In the genomic region with DNA sequence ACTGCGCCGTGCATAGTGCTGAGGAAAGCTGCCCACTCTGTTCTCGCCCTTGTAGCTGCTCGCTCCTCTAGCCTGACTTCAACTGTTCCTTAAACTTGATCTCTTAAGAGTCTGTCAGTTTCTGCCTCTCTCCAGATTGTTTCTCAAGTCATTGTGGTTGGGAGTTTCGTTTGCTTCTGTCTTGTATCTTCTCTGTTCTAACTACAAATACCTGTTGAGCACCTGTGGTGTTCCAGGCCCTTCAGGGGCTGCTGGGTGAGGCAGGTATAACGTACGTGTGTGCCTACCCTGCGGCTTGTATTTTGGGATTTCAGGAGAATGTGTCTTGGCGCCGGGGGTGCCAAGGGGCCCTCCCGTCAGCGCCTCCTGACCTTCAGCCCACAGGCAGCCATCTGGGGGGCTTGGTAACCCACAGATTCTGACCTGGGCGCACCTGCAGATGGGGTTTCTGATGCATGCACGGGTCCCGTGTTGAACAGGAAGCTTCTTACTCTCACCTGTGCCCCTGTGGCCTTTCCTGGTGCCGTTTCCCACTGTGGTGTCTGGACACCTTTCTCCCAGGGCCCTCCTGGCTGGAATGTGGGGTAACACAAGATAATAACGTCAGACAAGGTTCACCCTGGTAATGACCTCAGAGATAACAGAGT, we compare ENCODE assay signal across 1 cellular context.
TF ChIP-seq lines count a peak whose summit lies in the region.

No MANE protein-coding gene starts in this region.

TF ChIP-seq in GM23338, 12 proteins besides CTCF, POLR2A, EP300 and RAD21:
- TF ChIP-seq STAT1 (IDR thresholded peaks at IDR 0.05; ENCODE audit: unreplicated experiment) (no peak), ZNF331 (CRISPR knock-in tag; IDR thresholded peaks at IDR 0.05; ENCODE audit: low read depth) (no peak), ZNF114 (CRISPR knock-in tag; IDR thresholded peaks at IDR 0.05) (no peak), NANOG (IDR thresholded peaks at IDR 0.05; ENCODE audit: borderline replicate concordance) (no peak), EZH2 (IDR thresholded peaks at IDR 0.05; ENCODE audit: low read depth, unreplicated experiment) (no peak), POLR2AphosphoS5 (IDR thresholded peaks at IDR 0.05; ENCODE audit: low read depth) (no peak), EZH2phosphoT487 (IDR thresholded peaks at IDR 0.05; ENCODE audit: unreplicated experiment) (no peak), CREB1 (CRISPR knock-in tag; IDR thresholded peaks at IDR 0.05; ENCODE audit: low read depth) (no peak), JUNB (IDR thresholded peaks at IDR 0.05; ENCODE audit: unreplicated experiment) (no peak)
- TF ChIP-seq, protein P1, sequence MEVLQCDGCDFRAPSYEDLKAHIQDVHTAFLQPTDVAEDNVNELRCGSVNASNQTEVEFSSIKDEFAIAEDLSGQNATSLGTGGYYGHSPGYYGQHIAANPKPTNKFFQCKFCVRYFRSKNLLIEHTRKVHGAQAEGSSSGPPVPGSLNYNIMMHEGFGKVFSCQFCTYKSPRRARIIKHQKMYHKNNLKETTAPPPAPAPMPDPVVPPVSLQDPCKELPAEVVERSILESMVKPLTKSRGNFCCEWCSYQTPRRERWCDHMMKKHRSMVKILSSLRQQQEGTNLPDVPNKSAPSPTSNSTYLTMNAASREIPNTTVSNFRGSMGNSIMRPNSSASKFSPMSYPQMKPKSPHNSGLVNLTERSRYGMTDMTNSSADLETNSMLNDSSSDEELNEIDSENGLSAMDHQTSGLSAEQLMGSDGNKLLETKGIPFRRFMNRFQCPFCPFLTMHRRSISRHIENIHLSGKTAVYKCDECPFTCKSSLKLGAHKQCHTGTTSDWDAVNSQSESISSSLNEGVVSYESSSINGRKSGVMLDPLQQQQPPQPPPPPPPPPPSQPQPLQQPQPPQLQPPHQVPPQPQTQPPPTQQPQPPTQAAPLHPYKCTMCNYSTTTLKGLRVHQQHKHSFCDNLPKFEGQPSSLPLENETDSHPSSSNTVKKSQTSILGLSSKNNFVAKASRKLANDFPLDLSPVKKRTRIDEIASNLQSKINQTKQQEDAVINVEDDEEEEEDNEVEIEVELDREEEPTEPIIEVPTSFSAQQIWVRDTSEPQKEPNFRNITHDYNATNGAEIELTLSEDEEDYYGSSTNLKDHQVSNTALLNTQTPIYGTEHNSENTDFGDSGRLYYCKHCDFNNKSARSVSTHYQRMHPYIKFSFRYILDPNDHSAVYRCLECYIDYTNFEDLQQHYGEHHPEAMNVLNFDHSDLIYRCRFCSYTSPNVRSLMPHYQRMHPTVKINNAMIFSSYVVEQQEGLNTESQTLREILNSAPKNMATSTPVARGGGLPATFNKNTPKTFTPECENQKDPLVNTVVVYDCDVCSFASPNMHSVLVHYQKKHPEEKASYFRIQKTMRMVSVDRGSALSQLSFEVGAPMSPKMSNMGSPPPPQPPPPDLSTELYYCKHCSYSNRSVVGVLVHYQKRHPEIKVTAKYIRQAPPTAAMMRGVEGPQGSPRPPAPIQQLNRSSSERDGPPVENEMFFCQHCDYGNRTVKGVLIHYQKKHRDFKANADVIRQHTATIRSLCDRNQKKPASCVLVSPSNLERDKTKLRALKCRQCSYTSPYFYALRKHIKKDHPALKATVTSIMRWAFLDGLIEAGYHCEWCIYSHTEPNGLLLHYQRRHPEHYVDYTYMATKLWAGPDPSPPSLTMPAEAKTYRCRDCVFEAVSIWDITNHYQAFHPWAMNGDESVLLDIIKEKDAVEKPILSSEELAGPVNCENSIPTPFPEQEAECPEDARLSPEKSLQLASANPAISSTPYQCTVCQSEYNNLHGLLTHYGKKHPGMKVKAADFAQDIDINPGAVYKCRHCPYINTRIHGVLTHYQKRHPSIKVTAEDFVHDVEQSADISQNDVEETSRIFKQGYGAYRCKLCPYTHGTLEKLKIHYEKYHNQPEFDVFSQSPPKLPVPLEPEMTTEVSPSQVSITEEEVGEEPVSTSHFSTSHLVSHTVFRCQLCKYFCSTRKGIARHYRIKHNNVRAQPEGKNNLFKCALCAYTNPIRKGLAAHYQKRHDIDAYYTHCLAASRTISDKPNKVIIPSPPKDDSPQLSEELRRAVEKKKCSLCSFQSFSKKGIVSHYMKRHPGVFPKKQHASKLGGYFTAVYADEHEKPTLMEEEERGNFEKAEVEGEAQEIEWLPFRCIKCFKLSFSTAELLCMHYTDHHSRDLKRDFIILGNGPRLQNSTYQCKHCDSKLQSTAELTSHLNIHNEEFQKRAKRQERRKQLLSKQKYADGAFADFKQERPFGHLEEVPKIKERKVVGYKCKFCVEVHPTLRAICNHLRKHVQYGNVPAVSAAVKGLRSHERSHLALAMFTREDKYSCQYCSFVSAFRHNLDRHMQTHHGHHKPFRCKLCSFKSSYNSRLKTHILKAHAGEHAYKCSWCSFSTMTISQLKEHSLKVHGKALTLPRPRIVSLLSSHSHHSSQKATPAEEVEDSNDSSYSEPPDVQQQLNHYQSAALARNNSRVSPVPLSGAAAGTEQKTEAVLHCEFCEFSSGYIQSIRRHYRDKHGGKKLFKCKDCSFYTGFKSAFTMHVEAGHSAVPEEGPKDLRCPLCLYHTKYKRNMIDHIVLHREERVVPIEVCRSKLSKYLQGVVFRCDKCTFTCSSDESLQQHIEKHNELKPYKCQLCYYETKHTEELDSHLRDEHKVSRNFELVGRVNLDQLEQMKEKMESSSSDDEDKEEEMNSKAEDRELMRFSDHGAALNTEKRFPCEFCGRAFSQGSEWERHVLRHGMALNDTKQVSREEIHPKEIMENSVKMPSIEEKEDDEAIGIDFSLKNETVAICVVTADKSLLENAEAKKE (CRISPR knock-in tag; IDR thresholded peaks at IDR 0.05): no peak
- TF ChIP-seq, protein P2, sequence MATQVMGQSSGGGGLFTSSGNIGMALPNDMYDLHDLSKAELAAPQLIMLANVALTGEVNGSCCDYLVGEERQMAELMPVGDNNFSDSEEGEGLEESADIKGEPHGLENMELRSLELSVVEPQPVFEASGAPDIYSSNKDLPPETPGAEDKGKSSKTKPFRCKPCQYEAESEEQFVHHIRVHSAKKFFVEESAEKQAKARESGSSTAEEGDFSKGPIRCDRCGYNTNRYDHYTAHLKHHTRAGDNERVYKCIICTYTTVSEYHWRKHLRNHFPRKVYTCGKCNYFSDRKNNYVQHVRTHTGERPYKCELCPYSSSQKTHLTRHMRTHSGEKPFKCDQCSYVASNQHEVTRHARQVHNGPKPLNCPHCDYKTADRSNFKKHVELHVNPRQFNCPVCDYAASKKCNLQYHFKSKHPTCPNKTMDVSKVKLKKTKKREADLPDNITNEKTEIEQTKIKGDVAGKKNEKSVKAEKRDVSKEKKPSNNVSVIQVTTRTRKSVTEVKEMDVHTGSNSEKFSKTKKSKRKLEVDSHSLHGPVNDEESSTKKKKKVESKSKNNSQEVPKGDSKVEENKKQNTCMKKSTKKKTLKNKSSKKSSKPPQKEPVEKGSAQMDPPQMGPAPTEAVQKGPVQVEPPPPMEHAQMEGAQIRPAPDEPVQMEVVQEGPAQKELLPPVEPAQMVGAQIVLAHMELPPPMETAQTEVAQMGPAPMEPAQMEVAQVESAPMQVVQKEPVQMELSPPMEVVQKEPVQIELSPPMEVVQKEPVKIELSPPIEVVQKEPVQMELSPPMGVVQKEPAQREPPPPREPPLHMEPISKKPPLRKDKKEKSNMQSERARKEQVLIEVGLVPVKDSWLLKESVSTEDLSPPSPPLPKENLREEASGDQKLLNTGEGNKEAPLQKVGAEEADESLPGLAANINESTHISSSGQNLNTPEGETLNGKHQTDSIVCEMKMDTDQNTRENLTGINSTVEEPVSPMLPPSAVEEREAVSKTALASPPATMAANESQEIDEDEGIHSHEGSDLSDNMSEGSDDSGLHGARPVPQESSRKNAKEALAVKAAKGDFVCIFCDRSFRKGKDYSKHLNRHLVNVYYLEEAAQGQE (IDR thresholded peaks at IDR 0.05; ENCODE audit: unreplicated experiment): no peak
- TF ChIP-seq, protein P3, sequence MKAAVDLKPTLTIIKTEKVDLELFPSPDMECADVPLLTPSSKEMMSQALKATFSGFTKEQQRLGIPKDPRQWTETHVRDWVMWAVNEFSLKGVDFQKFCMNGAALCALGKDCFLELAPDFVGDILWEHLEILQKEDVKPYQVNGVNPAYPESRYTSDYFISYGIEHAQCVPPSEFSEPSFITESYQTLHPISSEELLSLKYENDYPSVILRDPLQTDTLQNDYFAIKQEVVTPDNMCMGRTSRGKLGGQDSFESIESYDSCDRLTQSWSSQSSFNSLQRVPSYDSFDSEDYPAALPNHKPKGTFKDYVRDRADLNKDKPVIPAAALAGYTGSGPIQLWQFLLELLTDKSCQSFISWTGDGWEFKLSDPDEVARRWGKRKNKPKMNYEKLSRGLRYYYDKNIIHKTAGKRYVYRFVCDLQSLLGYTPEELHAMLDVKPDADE (IDR thresholded peaks at IDR 0.05): no peak
